ENCODE assay signal across 8 cellular contexts in the genomic region with DNA sequence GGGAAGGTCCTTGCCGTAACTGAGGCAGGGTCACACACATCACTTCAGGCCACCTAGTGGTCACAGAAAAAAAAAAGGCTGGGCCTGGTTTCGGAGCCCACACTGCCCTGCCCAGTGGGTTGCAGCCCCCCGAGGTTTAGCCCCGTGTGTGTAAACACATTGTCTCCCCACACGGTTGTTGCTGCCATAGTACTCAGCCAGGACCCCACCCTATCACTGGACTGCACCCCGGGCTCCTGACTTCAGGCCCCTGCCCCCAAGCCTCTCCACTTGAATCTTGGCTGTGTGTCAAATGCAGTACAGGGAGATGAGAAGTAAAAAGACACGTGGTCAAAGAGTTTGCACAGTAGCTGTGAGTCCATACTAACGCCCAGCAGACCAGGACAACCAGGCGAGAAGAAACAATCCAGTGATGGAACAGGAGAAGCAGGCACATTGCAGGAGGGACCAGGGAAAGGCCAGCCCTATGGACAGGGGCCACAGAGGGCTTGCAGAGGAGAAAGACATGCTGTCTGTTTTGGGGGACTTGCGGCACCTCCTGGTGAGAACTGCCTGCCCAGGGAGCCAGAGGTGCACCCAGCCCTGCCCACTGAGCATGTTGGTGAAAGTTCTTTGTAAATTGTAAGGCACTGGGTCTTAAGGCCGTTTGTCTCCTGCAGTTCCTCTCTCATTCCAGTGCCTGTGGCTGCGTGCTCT.
A peak's percentile ranks its signal among the peaks of the same experiment; 100 is the strongest.
DNase-seq lines count a peak whose midpoint lies in the region; ATAC-seq and TF ChIP-seq lines count a peak whose summit lies in the region.

No MANE protein-coding gene starts in this region.

- DNase-seq in cardiac muscle cell (ENCODE audit: low read depth in 1 of 2, low spot score in 1 of 2) (peak in 1 of 2 donors; percentile 37), right cardiac atrium (no peak), iPS-NIHi11 (ENCODE audit: low spot score) (peak; percentile 39), NCI-H1694 (lab: John Stamatoyannopoulos, UW) (no peak), NCI-H1694 treated with DMSO at 0.1 percent for 48 hours (lab: John Stamatoyannopoulos, UW) (no peak)
- no peak for DNase-seq in activated naive CD4-positive, alpha-beta T cell treated with anti-CD3 and anti-CD28 coated beads for 36 hours

- no peak overlapping the region for H3K27ac Mint-ChIP-seq in activated naive CD4-positive, alpha-beta T cell treated with anti-CD3 and anti-CD28 coated beads for 36 hours

- H3K4me3 ChIP-seq in cardiac muscle cell (no peak overlapping the region), right cardiac atrium (ENCODE audit: low read length) (no peak overlapping the region)

- CTCF ChIA-PET in activated naive CD4-positive, alpha-beta T cell treated with anti-CD3 and anti-CD28 coated beads for 36 hours (lab: Charles Lee): no interaction called here

- H3K36me3 Mint-ChIP-seq in activated naive CD4-positive, alpha-beta T cell treated with anti-CD3 and anti-CD28 coated beads for 36 hours (ENCODE audit: low read depth): no peaks in the 10 kb centered on the region

- H3K27me3 ChIP-seq in cardiac muscle cell (no peaks in the 10 kb centered on the region), right cardiac atrium (ENCODE audit: control insufficient read depth, insufficient read depth) (no peaks in the 10 kb centered on the region)

- H3K9me3 Mint-ChIP-seq in activated naive CD4-positive, alpha-beta T cell treated with anti-CD3 and anti-CD28 coated beads for 36 hours: no peaks in the 10 kb centered on the region

- H3K4me3 Mint-ChIP-seq in activated naive CD4-positive, alpha-beta T cell treated with anti-CD3 and anti-CD28 coated beads for 36 hours: no peak overlapping the region

- H3K4me1 Mint-ChIP-seq in activated naive CD4-positive, alpha-beta T cell treated with anti-CD3 and anti-CD28 coated beads for 36 hours (ENCODE audit: low read depth): no peaks in the 10 kb centered on the region

- 46% methylated on average over 12 of the region's 12 CpGs for WGBS in right cardiac atrium

- H3K36me3 ChIP-seq in cardiac muscle cell: no peaks in the 10 kb centered on the region

- H3K27me3 Mint-ChIP-seq in activated naive CD4-positive, alpha-beta T cell treated with anti-CD3 and anti-CD28 coated beads for 36 hours (ENCODE audit: low read depth): peaks cover 3% of the 10 kb centered on the region

- H3K27ac ChIP-seq in cardiac muscle cell (no peak overlapping the region), right cardiac atrium (ENCODE audit: low read length) (no peak overlapping the region), VCaP (no peak overlapping the region)

- intact Hi-C loops in right cardiac atrium (cut with DNase I): no loop called here
- intact Hi-C loops in activated naive CD4-positive, alpha-beta T cell treated with anti-CD3 and anti-CD28 coated beads for 36 hours (cut with micrococcal nuclease): no loop called here

- ATAC-seq in right cardiac atrium (no peak), HG03469 (IDR thresholded peaks at IDR 0.05; ENCODE audit: unreplicated experiment) (no peak)

- H3K4me1 ChIP-seq in cardiac muscle cell (ENCODE audit: low read depth) (no peaks in the 10 kb centered on the region), right cardiac atrium (ENCODE audit: control insufficient read depth, insufficient read depth, low read length) (no peaks in the 10 kb centered on the region)

- no peaks in the 10 kb centered on the region for H3K9me3 ChIP-seq in cardiac muscle cell (ENCODE audit: low read depth)
- H3K9me3 ChIP-seq in right cardiac atrium (ENCODE audit: control insufficient read depth, low read length): no peaks in the 10 kb centered on the region

- TF ChIP-seq CTCF in cardiac muscle cell (IDR thresholded peaks at IDR 0.05; ENCODE audit: low read depth, low read length): peak; percentile 40
- peak; percentile 56 for TF ChIP-seq CTCF in VCaP (conservative IDR thresholded peaks at IDR 0.05)
